Comparison of ENCODE assay signal across 8 cellular contexts in the genomic region with DNA sequence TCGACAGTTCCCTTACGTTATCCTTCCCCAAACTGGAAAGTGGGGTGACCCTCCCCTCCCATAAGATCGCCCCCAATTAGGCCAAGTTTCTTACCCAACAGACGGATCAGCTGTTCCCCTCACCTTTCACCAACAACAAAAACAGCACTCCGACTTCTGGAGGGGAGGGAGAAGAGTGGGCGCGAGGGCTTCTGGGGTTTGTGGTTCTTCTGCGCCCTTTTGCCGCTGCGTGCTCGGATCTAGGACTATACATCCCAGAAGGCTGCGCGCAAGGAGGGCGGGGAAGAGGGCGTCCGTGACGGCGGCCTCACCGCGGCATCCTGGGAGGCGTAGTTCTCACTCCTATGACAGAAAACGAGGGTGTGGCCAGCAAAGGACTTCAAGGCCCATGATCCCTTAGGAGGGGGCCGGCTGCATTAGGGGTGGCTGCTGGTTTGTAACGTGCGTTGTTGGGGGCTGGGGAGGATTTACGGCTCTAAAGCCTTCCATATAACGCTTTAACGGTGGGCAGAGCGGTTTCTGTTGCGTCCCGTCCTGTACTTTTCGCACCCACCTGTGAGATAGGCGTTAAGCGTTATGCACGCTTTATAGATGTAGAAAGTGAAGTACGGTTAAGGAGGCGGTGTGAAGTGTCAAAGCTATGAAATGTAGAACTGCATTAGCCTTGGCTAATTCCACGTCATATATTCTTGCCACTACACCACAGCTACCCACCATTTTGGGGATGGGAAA.
DNase-seq lines count a peak whose midpoint lies in the region; ATAC-seq and TF ChIP-seq lines count a peak whose summit lies in the region.

A gene with protein sequence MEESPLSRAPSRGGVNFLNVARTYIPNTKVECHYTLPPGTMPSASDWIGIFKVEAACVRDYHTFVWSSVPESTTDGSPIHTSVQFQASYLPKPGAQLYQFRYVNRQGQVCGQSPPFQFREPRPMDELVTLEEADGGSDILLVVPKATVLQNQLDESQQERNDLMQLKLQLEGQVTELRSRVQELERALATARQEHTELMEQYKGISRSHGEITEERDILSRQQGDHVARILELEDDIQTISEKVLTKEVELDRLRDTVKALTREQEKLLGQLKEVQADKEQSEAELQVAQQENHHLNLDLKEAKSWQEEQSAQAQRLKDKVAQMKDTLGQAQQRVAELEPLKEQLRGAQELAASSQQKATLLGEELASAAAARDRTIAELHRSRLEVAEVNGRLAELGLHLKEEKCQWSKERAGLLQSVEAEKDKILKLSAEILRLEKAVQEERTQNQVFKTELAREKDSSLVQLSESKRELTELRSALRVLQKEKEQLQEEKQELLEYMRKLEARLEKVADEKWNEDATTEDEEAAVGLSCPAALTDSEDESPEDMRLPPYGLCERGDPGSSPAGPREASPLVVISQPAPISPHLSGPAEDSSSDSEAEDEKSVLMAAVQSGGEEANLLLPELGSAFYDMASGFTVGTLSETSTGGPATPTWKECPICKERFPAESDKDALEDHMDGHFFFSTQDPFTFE (minus strand): TSS at position 143 of the 732 bp plus-strand sequence. CDS start 2,210 bp downstream, outside the sequence.

- no peak for TF ChIP-seq CTCF in AG09319 (IDR thresholded peaks at IDR 0.05; ENCODE audit: low read depth, low read length)

- peak; percentile 98 for ATAC-seq in GM19035 (IDR thresholded peaks at IDR 0.05; ENCODE audit: unreplicated experiment)
- ATAC-seq in HG03354 (IDR thresholded peaks at IDR 0.05; ENCODE audit: poor library complexity, severe bottlenecking, unreplicated experiment), result peak; percentile 99
- peak; percentile 99 for ATAC-seq in activated CD4-positive, CD25-positive, alpha-beta regulatory T cell treated with anti-CD3 and anti-CD28 coated beads, Interleukin-2, amount 50 U/mL, for 24 hours

- peak; percentile 91 for DNase-seq in AG09319 (ENCODE audit: extremely low read depth, low read depth)
- DNase-seq in NCI-H446 treated with DMSO at 0.1 percent for 48 hours (lab: John Stamatoyannopoulos, UW), result peak; percentile 96
- peak; percentile 100 for DNase-seq in cerebellar cortex (ENCODE audit: low spot score)
- peak; percentile 99 for DNase-seq in iris pigment epithelial cell (ENCODE audit: low read depth)
- DNase-seq in stimulated activated CD4-positive, alpha-beta T cell treated with anti-CD3 and anti-CD28 coated beads, Interleukin-12 subunit alpha, Interleukin-12 subunit beta, amount 100 ng/mL, for 24 hours (ENCODE audit: low read depth in 2 of 2), result peak; percentile 94 to 97

Comparison
In these comparisons a context has a peak if more than half of its experiments do, and no peak if none do; other contexts are left out.
1. Peak in every context shown above with its lines: DNase-seq and ATAC-seq.